In the genomic region with DNA sequence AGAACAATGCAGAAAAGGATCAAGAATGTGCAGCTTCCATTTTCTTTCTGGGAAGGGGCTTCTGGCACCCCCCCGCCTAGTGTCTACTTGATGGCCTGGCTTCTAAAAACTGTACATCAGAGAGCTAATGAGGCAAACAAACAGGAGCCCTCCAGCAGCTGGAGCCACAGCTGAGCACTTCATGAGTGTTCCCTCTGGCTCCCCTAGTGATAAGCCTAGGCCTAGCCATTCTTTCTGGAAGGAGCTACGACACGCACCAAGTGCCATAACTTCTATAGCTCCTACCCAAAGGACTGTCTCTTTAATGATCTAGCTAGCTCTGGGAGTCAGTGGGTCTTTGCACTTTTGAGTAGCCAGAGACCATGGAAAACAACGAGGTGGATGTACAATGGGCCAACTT, we compare ENCODE assay signal across 18 cellular contexts.
A peak's percentile ranks its signal among the peaks of the same experiment; 100 is the strongest.
DNase-seq lines count a peak whose midpoint lies in the region; ATAC-seq and TF ChIP-seq lines count a peak whose summit lies in the region.
"Had no signal": no experiment of that assay in that cellular context is flagged by ENCODE, and none has a peak within 500 bp of the region (broad histone marks: within the 10 kb centered on the region; RNA-seq: fewer than 3 reads in every experiment).

No MANE protein-coding gene starts in this region.

- H3K18ac ChIP-seq in H9 (ENCODE audit: insufficient read length, low read depth, low read length), result no peak overlapping the region

- H3K23ac ChIP-seq in H9 (ENCODE audit: insufficient read length, low read depth, low read length), result no peak overlapping the region

- no peak overlapping the region for H2BK20ac ChIP-seq in H9 (ENCODE audit: low read depth, low read length, poor library complexity, severe bottlenecking)

- H3K27ac Mint-ChIP-seq in H9, result no peak overlapping the region
- H3K27ac Mint-ChIP-seq: CD4-positive, CD25-positive, alpha-beta regulatory T cell had no signal

- no CpG with 5 or more reads among the region's 4 CpGs for WGBS in H9 (ENCODE audit: extremely low coverage, insufficient read length, low lambda C conversion rate)

- H4K91ac ChIP-seq in H9 (ENCODE audit: insufficient read length, low read depth, low read length), result no peak overlapping the region

- H3K27me3 Mint-ChIP-seq in H9 (ENCODE audit: low read depth), result no peaks in the 10 kb centered on the region
- H3K27me3 Mint-ChIP-seq: CD4-positive, CD25-positive, alpha-beta regulatory T cell had no signal

- no peak overlapping the region for H3T11ph ChIP-seq in H9 (ENCODE audit: low read length)

- H2AK5ac ChIP-seq in H9 (ENCODE audit: insufficient read length, low read length), result no peak overlapping the region

- H3K23me2 ChIP-seq in H9 (ENCODE audit: insufficient read length, low read depth, low read length, poor library complexity, severe bottlenecking), result no peaks in the 10 kb centered on the region

- no peaks in the 10 kb centered on the region for H3K4me1 Mint-ChIP-seq in H9
- H3K4me1 Mint-ChIP-seq: CD4-positive, CD25-positive, alpha-beta regulatory T cell had no signal

- H3K9me3 Mint-ChIP-seq in H9, result peaks cover 5 to 8% of the 10 kb centered on the region in 2 experiments; a peak in 4 of 5 replicates

- no peak overlapping the region for H2BK5ac ChIP-seq in H9 (ENCODE audit: insufficient read length, low read length)

- TF ChIP-seq CTCF in H9 (conservative IDR thresholded peaks at IDR 0.05) (peak; percentile 50), WERI-Rb-1 (IDR thresholded peaks at IDR 0.05; ENCODE audit: low read depth, low read length) (peak; percentile 57), kidney epithelial cell (IDR thresholded peaks at IDR 0.05; ENCODE audit: insufficient read depth, low read length, poor library complexity, severe bottlenecking) (peak; percentile 16)

- H3K4me3 ChIP-seq in WERI-Rb-1 (ENCODE audit: low read depth, low read length) (no peak overlapping the region), kidney epithelial cell (ENCODE audit: low read depth, low read length) (no peak overlapping the region)

- no peak overlapping the region for H3K4me3 Mint-ChIP-seq in H9
- H3K4me3 Mint-ChIP-seq: CD4-positive, CD25-positive, alpha-beta regulatory T cell had no signal

- no peak overlapping the region for H3K27ac ChIP-seq in H9 (ENCODE audit: insufficient read length, low read depth, low read length)
- H3K27ac ChIP-seq in WERI-Rb-1, result no peak overlapping the region

- H3K56ac ChIP-seq in H9 (ENCODE audit: insufficient read length, low read depth, low read length), result no peak overlapping the region

- H2AFZ ChIP-seq in H9 (ENCODE audit: low read length), result no peak overlapping the region

- no peaks in the 10 kb centered on the region for H3K4me1 ChIP-seq in H9 (ENCODE audit: insufficient read depth, low read length)

- no peak overlapping the region for H4K5ac ChIP-seq in H9 (ENCODE audit: insufficient read length, low read depth, low read length)

- H3K9me3 ChIP-seq in H9 (ENCODE audit: control insufficient read depth, low read depth, low read length) (no peaks in the 10 kb centered on the region), WERI-Rb-1 (ENCODE audit: severe bottlenecking) (peaks cover 7% of the 10 kb centered on the region)

- DNase-seq in DMS53 (lab: John Stamatoyannopoulos, UW), result peak; percentile 12
- DNase-seq in DMS53 treated with DMSO at 0.1 percent for 48 hours (lab: John Stamatoyannopoulos, UW; ENCODE audit: unreplicated experiment), result no peak
- DNase-seq in H9, result no peak
- no peak for DNase-seq in WERI-Rb-1
- no peak for DNase-seq in kidney epithelial cell (ENCODE audit: low read depth)
- DNase-seq in amygdala (lab: John Stamatoyannopoulos, UW), result no peak
- no peak for DNase-seq in DMS153 treated with DMSO at 0.1 percent for 48 hours (lab: John Stamatoyannopoulos, UW; ENCODE audit: unreplicated experiment)
- DNase-seq: CD4-positive, CD25-positive, alpha-beta regulatory T cell; HCEC 1CT; KBM-7; NCI-H1048; NCI-H146; NCI-H2081 treated with DMSO at 0.1 percent for 48 hours; NCI-H446; NCI-H774; SHP77 treated with DMSO at 0.1 percent for 48 hours; SW 1271 had no signal

- H3K27me3 ChIP-seq in H9 (ENCODE audit: insufficient read depth, low read length) (no peaks in the 10 kb centered on the region), WERI-Rb-1 (ENCODE audit: insufficient read depth, low read depth, severe bottlenecking) (no peaks in the 10 kb centered on the region), kidney epithelial cell (ENCODE audit: control insufficient read depth, insufficient read depth, low read length) (no peaks in the 10 kb centered on the region)

- H2BK12ac ChIP-seq in H9 (ENCODE audit: insufficient read length, low read depth, low read length), result no peak overlapping the region

- no peak overlapping the region for H3K4ac ChIP-seq in H9 (ENCODE audit: low read depth, low read length)

- no peak overlapping the region for H3K14ac ChIP-seq in H9 (ENCODE audit: insufficient read depth, low read length)

- H4K8ac ChIP-seq in H9 (replicated peaks; ENCODE audit: insufficient read length, low read depth, low read length), result no peak overlapping the region

- H4K20me1 ChIP-seq in H9 (ENCODE audit: control insufficient read depth, insufficient read depth, insufficient read length), result no peaks in the 10 kb centered on the region

- H2BK120ac ChIP-seq in H9 (ENCODE audit: low read depth, low read length, poor library complexity, severe bottlenecking), result no peak overlapping the region

- H3K9ac ChIP-seq in H9 (ENCODE audit: extremely low read depth, insufficient read length, low read length), result no peak overlapping the region

- no peaks in the 10 kb centered on the region for H3K79me1 ChIP-seq in H9 (ENCODE audit: insufficient read depth, low read depth, low read length, poor library complexity, severe bottlenecking)

- H3K36me3 ChIP-seq in WERI-Rb-1 (no peaks in the 10 kb centered on the region), kidney epithelial cell (ENCODE audit: control insufficient read depth, insufficient read depth, low read length) (no peaks in the 10 kb centered on the region)

- no peak overlapping the region for H3K4me2 ChIP-seq in H9 (ENCODE audit: insufficient read depth, insufficient read length, low read length)

- peaks cover 0 to 13% (median 4%) of the 10 kb centered on the region in 3 experiments; a peak in 5 of 7 replicates for H3K36me3 Mint-ChIP-seq in H9 (ENCODE audit: insufficient read depth in 1 of 3, low read depth in 3 of 3)
- H3K36me3 Mint-ChIP-seq: CD4-positive, CD25-positive, alpha-beta regulatory T cell had no signal

- no peaks in the 10 kb centered on the region for H3K79me2 ChIP-seq in H9 (ENCODE audit: insufficient read depth, low read length)

- H2BK15ac ChIP-seq in H9 (ENCODE audit: low read depth, low read length), result no peak overlapping the region

- no peak for ATAC-seq in HG03457 (IDR thresholded peaks at IDR 0.05; ENCODE audit: unreplicated experiment)
